In the genomic region with DNA sequence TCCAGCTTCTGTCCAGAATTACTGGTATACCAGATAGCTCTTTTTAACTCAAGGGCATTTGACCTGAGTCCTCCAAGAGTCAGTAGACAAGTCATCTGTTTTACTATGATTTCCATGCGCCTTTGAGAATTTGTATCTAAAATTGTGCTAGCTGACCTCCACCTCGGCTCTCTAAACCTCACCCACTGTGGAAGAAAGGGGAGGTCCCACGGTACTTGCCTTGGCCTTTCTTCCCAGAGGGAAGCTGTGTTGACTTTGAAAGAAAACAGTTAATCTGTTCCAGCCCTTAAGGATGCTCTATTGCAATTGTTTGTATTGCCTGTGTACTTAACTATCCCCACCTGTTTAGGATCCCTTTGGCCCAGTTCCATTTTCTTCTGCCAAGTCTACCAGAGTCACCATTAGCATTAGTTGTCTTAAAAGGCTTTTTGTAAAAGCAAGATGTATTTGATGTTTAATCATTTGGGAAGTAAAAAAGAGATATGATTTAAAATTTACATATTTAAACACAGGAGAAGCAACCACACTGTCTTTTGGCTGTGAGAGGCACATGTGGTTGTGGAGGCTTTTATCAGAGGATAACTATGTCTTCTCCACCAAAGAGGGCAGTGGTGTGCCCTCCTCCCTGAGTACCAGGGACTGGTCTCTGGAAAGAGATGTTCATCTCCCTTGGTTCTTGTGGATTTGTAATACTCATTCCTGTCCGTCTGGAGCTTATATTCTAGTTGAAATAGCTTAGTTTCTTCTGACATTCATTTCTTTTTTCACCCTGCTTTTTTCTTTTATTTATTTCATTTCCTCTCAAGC, we compare ENCODE assay signal across 1 cellular context.
TF ChIP-seq lines count a peak whose summit lies in the region.

No MANE protein-coding gene starts in this region.

TF ChIP-seq in H1, 55 proteins besides CTCF, POLR2A, EP300 and RAD21 (continued from another document):
- TF ChIP-seq, protein P1, sequence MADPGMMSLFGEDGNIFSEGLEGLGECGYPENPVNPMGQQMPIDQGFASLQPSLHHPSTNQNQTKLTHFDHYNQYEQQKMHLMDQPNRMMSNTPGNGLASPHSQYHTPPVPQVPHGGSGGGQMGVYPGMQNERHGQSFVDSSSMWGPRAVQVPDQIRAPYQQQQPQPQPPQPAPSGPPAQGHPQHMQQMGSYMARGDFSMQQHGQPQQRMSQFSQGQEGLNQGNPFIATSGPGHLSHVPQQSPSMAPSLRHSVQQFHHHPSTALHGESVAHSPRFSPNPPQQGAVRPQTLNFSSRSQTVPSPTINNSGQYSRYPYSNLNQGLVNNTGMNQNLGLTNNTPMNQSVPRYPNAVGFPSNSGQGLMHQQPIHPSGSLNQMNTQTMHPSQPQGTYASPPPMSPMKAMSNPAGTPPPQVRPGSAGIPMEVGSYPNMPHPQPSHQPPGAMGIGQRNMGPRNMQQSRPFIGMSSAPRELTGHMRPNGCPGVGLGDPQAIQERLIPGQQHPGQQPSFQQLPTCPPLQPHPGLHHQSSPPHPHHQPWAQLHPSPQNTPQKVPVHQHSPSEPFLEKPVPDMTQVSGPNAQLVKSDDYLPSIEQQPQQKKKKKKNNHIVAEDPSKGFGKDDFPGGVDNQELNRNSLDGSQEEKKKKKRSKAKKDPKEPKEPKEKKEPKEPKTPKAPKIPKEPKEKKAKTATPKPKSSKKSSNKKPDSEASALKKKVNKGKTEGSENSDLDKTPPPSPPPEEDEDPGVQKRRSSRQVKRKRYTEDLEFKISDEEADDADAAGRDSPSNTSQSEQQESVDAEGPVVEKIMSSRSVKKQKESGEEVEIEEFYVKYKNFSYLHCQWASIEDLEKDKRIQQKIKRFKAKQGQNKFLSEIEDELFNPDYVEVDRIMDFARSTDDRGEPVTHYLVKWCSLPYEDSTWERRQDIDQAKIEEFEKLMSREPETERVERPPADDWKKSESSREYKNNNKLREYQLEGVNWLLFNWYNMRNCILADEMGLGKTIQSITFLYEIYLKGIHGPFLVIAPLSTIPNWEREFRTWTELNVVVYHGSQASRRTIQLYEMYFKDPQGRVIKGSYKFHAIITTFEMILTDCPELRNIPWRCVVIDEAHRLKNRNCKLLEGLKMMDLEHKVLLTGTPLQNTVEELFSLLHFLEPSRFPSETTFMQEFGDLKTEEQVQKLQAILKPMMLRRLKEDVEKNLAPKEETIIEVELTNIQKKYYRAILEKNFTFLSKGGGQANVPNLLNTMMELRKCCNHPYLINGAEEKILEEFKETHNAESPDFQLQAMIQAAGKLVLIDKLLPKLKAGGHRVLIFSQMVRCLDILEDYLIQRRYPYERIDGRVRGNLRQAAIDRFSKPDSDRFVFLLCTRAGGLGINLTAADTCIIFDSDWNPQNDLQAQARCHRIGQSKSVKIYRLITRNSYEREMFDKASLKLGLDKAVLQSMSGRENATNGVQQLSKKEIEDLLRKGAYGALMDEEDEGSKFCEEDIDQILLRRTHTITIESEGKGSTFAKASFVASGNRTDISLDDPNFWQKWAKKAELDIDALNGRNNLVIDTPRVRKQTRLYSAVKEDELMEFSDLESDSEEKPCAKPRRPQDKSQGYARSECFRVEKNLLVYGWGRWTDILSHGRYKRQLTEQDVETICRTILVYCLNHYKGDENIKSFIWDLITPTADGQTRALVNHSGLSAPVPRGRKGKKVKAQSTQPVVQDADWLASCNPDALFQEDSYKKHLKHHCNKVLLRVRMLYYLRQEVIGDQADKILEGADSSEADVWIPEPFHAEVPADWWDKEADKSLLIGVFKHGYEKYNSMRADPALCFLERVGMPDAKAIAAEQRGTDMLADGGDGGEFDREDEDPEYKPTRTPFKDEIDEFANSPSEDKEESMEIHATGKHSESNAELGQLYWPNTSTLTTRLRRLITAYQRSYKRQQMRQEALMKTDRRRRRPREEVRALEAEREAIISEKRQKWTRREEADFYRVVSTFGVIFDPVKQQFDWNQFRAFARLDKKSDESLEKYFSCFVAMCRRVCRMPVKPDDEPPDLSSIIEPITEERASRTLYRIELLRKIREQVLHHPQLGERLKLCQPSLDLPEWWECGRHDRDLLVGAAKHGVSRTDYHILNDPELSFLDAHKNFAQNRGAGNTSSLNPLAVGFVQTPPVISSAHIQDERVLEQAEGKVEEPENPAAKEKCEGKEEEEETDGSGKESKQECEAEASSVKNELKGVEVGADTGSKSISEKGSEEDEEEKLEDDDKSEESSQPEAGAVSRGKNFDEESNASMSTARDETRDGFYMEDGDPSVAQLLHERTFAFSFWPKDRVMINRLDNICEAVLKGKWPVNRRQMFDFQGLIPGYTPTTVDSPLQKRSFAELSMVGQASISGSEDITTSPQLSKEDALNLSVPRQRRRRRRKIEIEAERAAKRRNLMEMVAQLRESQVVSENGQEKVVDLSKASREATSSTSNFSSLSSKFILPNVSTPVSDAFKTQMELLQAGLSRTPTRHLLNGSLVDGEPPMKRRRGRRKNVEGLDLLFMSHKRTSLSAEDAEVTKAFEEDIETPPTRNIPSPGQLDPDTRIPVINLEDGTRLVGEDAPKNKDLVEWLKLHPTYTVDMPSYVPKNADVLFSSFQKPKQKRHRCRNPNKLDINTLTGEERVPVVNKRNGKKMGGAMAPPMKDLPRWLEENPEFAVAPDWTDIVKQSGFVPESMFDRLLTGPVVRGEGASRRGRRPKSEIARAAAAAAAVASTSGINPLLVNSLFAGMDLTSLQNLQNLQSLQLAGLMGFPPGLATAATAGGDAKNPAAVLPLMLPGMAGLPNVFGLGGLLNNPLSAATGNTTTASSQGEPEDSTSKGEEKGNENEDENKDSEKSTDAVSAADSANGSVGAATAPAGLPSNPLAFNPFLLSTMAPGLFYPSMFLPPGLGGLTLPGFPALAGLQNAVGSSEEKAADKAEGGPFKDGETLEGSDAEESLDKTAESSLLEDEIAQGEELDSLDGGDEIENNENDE (IDR thresholded peaks at IDR 0.05; ENCODE audit: insufficient replicate concordance, low read length), result no peak
- TF ChIP-seq MAFK (IDR thresholded peaks at IDR 0.05; ENCODE audit: low read depth, low read length) (no peak), HDAC6 (IDR thresholded peaks at IDR 0.05; ENCODE audit: low read depth, low read length) (no peak), NRF1 (IDR thresholded peaks at IDR 0.05; ENCODE audit: low read depth, low read length) (no peak), CBX5 (IDR thresholded peaks at IDR 0.05; ENCODE audit: low read depth, low read length) (no peak), ZNF274 (IDR thresholded peaks at IDR 0.05; ENCODE audit: borderline replicate concordance, extremely low read depth, low read length) (no peak), TAF7 (optimal IDR thresholded peaks at IDR 0.05; ENCODE audit: borderline replicate concordance, low read depth, low read length) (no peak), YY1 (IDR thresholded peaks at IDR 0.05; ENCODE audit: low read depth, low read length) (no peak), BACH1 (IDR thresholded peaks at IDR 0.05; ENCODE audit: low read length) (no peak)
- TF ChIP-seq, protein P2, sequence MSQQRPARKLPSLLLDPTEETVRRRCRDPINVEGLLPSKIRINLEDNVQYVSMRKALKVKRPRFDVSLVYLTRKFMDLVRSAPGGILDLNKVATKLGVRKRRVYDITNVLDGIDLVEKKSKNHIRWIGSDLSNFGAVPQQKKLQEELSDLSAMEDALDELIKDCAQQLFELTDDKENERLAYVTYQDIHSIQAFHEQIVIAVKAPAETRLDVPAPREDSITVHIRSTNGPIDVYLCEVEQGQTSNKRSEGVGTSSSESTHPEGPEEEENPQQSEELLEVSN (IDR thresholded peaks at IDR 0.05), result no peak
